Comparison of ENCODE assay signal across 28 cellular contexts in genomic region chrX:136936183-136936549, GRCh38. TPM values are rescaled to one million over a fixed set of nuclear protein-coding genes. Genes with fewer than 3 reads are reported as not detected.
DNase-seq lines count a peak whose midpoint lies in the region; ATAC-seq and TF ChIP-seq lines count a peak whose summit lies in the region.
"Had no signal": no experiment of that assay in that cellular context is flagged by ENCODE, and none has a peak within 500 bp of the region (broad histone marks: within the 10 kb centered on the region; RNA-seq: fewer than 3 reads in every experiment).

No MANE protein-coding gene starts in this region.

- dilution Hi-C loops in IMR-90 (cut with HindIII; ENCODE audit: low sequenced_read_pairs, unreplicated experiment) = no loop called here

- TF ChIP-seq RAD21 in IMR-90 (IDR thresholded peaks at IDR 0.05; ENCODE audit: low read length) = no peak

- ATAC-seq in IMR-90 (ENCODE audit: low read depth) = no peak
- no peak for ATAC-seq in activated T-helper 17 cell treated with anti-CD3 and anti-CD28 coated beads, Interleukin-2, amount 50 U/mL, for 72 hours (replicated peaks)
- ATAC-seq in naive thymus-derived CD4-positive, alpha-beta T cell = no peak
- no peak for ATAC-seq in GM19351 (IDR thresholded peaks at IDR 0.05; ENCODE audit: unreplicated experiment)
- ATAC-seq in GM19467 (IDR thresholded peaks at IDR 0.05; ENCODE audit: unreplicated experiment) = no peak
- ATAC-seq: esophagus mucosa, heart left ventricle had no signal

- no peak overlapping the region for H4K8ac ChIP-seq in IMR-90 (ENCODE audit: low read depth in 2 of 2, low read length in 2 of 2)

- H3K4me1 ChIP-seq in IMR-90 (ENCODE audit: control insufficient read depth, insufficient read depth, low read length) (no peaks in the 10 kb centered on the region; the same call in 1 of the 2 replicates), thyroid gland (no peaks in the 10 kb centered on the region)
- peaks cover 0 to 9% of the 10 kb centered on the region in 2 donors for H3K4me1 ChIP-seq in naive thymus-derived CD4-positive, alpha-beta T cell (ENCODE audit: control insufficient read depth in 2 of 2, insufficient read depth in 2 of 2, low read length in 2 of 2)
- H3K4me1 ChIP-seq: heart left ventricle, vagina had no signal

- TF ChIP-seq POLR2A in IMR-90 (IDR thresholded peaks at IDR 0.05; ENCODE audit: low read depth, low read length) (no peak), thyroid gland (IDR thresholded peaks at IDR 0.05) (no peak)

- H3K14ac ChIP-seq in IMR-90 (replicated peaks; ENCODE audit: low read depth, low read length) = no peak overlapping the region

- no peak overlapping the region for H3K23ac ChIP-seq in IMR-90 (ENCODE audit: low read depth, low read length)

- no peak overlapping the region for H3K56ac ChIP-seq in IMR-90 (ENCODE audit: extremely low read depth, insufficient read depth, low read length)

- no peak overlapping the region for H2BK15ac ChIP-seq in IMR-90 (ENCODE audit: low read depth, low read length)

- no peak overlapping the region for H3K4ac ChIP-seq in IMR-90 (ENCODE audit: low read depth, low read length)

- H3K4me3 ChIP-seq in IMR-90 (ENCODE audit: insufficient read depth, low read depth, low read length) (no peak overlapping the region), thyroid gland (replicated peaks in 1 of 3) (no peak overlapping the region)
- H3K4me3 ChIP-seq in naive thymus-derived CD4-positive, alpha-beta T cell (ENCODE audit: low read length) = peak overlapping the region; percentile 24
- H3K4me3 ChIP-seq: GM12878, MG63, sigmoid colon, vagina had no signal

- H4K20me1 ChIP-seq in IMR-90 (ENCODE audit: insufficient read depth, low read length) = no peaks in the 10 kb centered on the region

- H3K9ac ChIP-seq in IMR-90 (ENCODE audit: low read depth, low read length) = no peak overlapping the region
- H3K9ac ChIP-seq: KMS-11 had no signal

- intact Hi-C loops in IMR-90 (cut with micrococcal nuclease) = loop anchor here (10.0 kb wide), 1 partner anchor 441 kb away; the partner anchor contains the start of gene HTATSF1
- intact Hi-C loops in naive thymus-derived CD4-positive, alpha-beta T cell (cut with micrococcal nuclease) = no loop called here
- intact Hi-C loops in thyroid gland (cut with DNase I) = no loop called here

- no peaks in the 10 kb centered on the region for H3K9me3 Mint-ChIP-seq in activated T-cell treated with anti-CD3 and anti-CD28 coated beads, Interleukin-2, amount 50 U/mL, for 24 hours
- H3K9me3 Mint-ChIP-seq in activated T-helper 17 cell treated with anti-CD3 and anti-CD28 coated beads, Interleukin-2, amount 50 U/mL, for 72 hours = no peaks in the 10 kb centered on the region
- H3K9me3 Mint-ChIP-seq in naive thymus-derived CD4-positive, alpha-beta T cell = no peaks in the 10 kb centered on the region
- H3K9me3 Mint-ChIP-seq: dendritic cell treated with granulocyte-macrophage colony-stimulating factor and Interleukin-4, amounts not matched to agents 40 ng/mL and 50 ng/mL, for 4 days had no signal

- TF ChIP-seq CTCF in IMR-90 (conservative IDR thresholded peaks at IDR 0.05; ENCODE audit: low read depth, low read length) (no peak), thyroid gland (IDR thresholded peaks at IDR 0.05) (no peak)

- DNase-seq in activated T-cell treated with anti-CD3 and anti-CD28 coated beads, Interleukin-2, amount 50 U/mL, for 24 hours = no peak
- no peak for DNase-seq in activated T-cell treated with anti-CD3 and anti-CD28 coated beads, Interleukin-2, amount 50 U/mL, for 1 hour
- peak; percentile 9 for DNase-seq in IMR-90
- no peak for DNase-seq in naive thymus-derived CD4-positive, alpha-beta T cell
- no peak for DNase-seq in thyroid gland
- DNase-seq: activated effector memory CD4-positive, alpha-beta T cell treated with Interleukin-2 at 50 U/mL for 16 hours; foreskin melanocyte; H7; heart left ventricle; kidney glomerular epithelial cell; MG63; NCI-H1930; NCI-H2171 treated with DMSO at 0.1 percent for 48 hours; NCI-H510A; sigmoid colon; stimulated activated CD4-positive, alpha-beta T cell treated with anti-CD3 and anti-CD28 coated beads, Interleukin-12 subunit alpha, Interleukin-12 subunit beta, amount 100 ng/mL, for 4 hours; stimulated activated CD4-positive, alpha-beta T cell treated with anti-CD3 and anti-CD28 coated beads, Interleukin-2, amount 100 ng/mL, for 48 hours; stomach; SW 1271 had no signal

- H4K91ac ChIP-seq in IMR-90 (ENCODE audit: insufficient read depth, low read depth, low read length) = no peak overlapping the region

- H2BK5ac ChIP-seq in IMR-90 (ENCODE audit: low read depth, low read length, poor library complexity, severe bottlenecking) = no peak overlapping the region

- H2AFZ ChIP-seq in IMR-90 (replicated peaks; ENCODE audit: low read length, poor library complexity) = no peak overlapping the region

- no peak overlapping the region for H3K4me2 ChIP-seq in IMR-90 (ENCODE audit: low read depth, low read length)
- H3K4me2 ChIP-seq: KMS-11 had no signal

- no TSS peak for BruUV-seq in IMR-90 (replicated peaks; lab: Mats Ljungman, UMichigan)

- H2AK9ac ChIP-seq in IMR-90 (replicated peaks; ENCODE audit: low read depth, low read length, poor library complexity) = no peak overlapping the region

- no peak overlapping the region for H2BK20ac ChIP-seq in IMR-90 (ENCODE audit: low read depth, low read length)

- H3K27ac Mint-ChIP-seq in activated T-cell treated with anti-CD3 and anti-CD28 coated beads, Interleukin-2, amount 50 U/mL, for 24 hours = peak overlapping the region; percentile 63
- H3K27ac Mint-ChIP-seq in activated T-helper 17 cell treated with anti-CD3 and anti-CD28 coated beads, Interleukin-2, amount 50 U/mL, for 72 hours = peak overlapping the region; percentile 93
- H3K27ac Mint-ChIP-seq in naive thymus-derived CD4-positive, alpha-beta T cell = peak overlapping the region in 2 of 9 donors; percentile 36 to 82
- H3K27ac Mint-ChIP-seq: dendritic cell treated with granulocyte-macrophage colony-stimulating factor and Interleukin-4, amounts not matched to agents 40 ng/mL and 50 ng/mL, for 4 days had no signal

- POLR2A ChIA-PET in IMR-90 (lab: Charles Lee; ENCODE audit: unreplicated experiment) = no interaction called here
- POLR2A ChIA-PET in naive thymus-derived CD4-positive, alpha-beta T cell (lab: Charles Lee) = interaction anchor here (0.6 kb wide), 1 partner anchor 401 kb away, joined by 3 read pairs; no protein-coding TSS in a partner anchor

- CTCF ChIA-PET in IMR-90 (lab: Yijun Ruan, JAX) = no interaction called here
- CTCF ChIA-PET in naive thymus-derived CD4-positive, alpha-beta T cell (lab: Charles Lee) = no interaction called here

- no peaks in the 10 kb centered on the region for H3K27me3 Mint-ChIP-seq in activated T-cell treated with anti-CD3 and anti-CD28 coated beads, Interleukin-2, amount 50 U/mL, for 24 hours
- H3K27me3 Mint-ChIP-seq in activated T-helper 17 cell treated with anti-CD3 and anti-CD28 coated beads, Interleukin-2, amount 50 U/mL, for 72 hours = no peaks in the 10 kb centered on the region
- H3K27me3 Mint-ChIP-seq in naive thymus-derived CD4-positive, alpha-beta T cell = no peaks in the 10 kb centered on the region
- H3K27me3 Mint-ChIP-seq: dendritic cell treated with granulocyte-macrophage colony-stimulating factor and Interleukin-4, amounts not matched to agents 40 ng/mL and 50 ng/mL, for 4 days had no signal

- no peak overlapping the region for H2BK120ac ChIP-seq in IMR-90 (ENCODE audit: low read depth, low read length)

- no peaks in the 10 kb centered on the region for H3K9me1 ChIP-seq in IMR-90 (ENCODE audit: insufficient read depth, low read length)

- in situ Hi-C loops in IMR-90 (cut with MboI; ENCODE audit: low sequenced_read_pairs) = no loop called here

- no peak overlapping the region for H4K5ac ChIP-seq in IMR-90 (ENCODE audit: low read depth, low read length)

- H3K4me1 Mint-ChIP-seq in activated T-cell treated with anti-CD3 and anti-CD28 coated beads, Interleukin-2, amount 50 U/mL, for 24 hours (ENCODE audit: low read depth) = peaks cover 16% of the 10 kb centered on the region
- peaks cover 21% of the 10 kb centered on the region for H3K4me1 Mint-ChIP-seq in activated T-helper 17 cell treated with anti-CD3 and anti-CD28 coated beads, Interleukin-2, amount 50 U/mL, for 72 hours
- H3K4me1 Mint-ChIP-seq in naive thymus-derived CD4-positive, alpha-beta T cell = peaks cover 0 to 23% (median 0%) of the 10 kb centered on the region in 7 donors

- H2AK5ac ChIP-seq in IMR-90 (ENCODE audit: low read depth, low read length) = no peak overlapping the region

- H3K27ac ChIP-seq in IMR-90 (ENCODE audit: insufficient read depth, low read length) (peak overlapping the region; percentile 62; the same call in 1 of the 2 replicates), thyroid gland (no peak overlapping the region)
- no peak overlapping the region for H3K27ac ChIP-seq in naive thymus-derived CD4-positive, alpha-beta T cell (ENCODE audit: low read depth, low read length)
- H3K27ac ChIP-seq: HL-60, KMS-11, sigmoid colon, stomach, vagina had no signal

- H3K36me3 ChIP-seq in IMR-90 (ENCODE audit: control insufficient read depth, insufficient read depth, low read length) (no peaks in the 10 kb centered on the region), thyroid gland (no peaks in the 10 kb centered on the region)
- no peaks in the 10 kb centered on the region for H3K36me3 ChIP-seq in naive thymus-derived CD4-positive, alpha-beta T cell (ENCODE audit: control insufficient read depth in 2 of 3, insufficient read depth in 3 of 3, low read length in 3 of 3)
- H3K36me3 ChIP-seq: heart left ventricle, MG63, sigmoid colon, stomach, vagina had no signal

- H3K18ac ChIP-seq in IMR-90 (ENCODE audit: low read depth, low read length) = no peak overlapping the region

- no peaks in the 10 kb centered on the region for H3K79me1 ChIP-seq in IMR-90 (ENCODE audit: low read depth in 1 of 2, low read length in 2 of 2)

- H3K27me3 ChIP-seq in IMR-90 (ENCODE audit: control insufficient read depth, insufficient read depth, low read length) (no peaks in the 10 kb centered on the region), thyroid gland (no peaks in the 10 kb centered on the region)
- no peaks in the 10 kb centered on the region for H3K27me3 ChIP-seq in naive thymus-derived CD4-positive, alpha-beta T cell (ENCODE audit: control insufficient read depth in 2 of 2, insufficient read depth in 2 of 2, low read length in 2 of 2)
- H3K27me3 ChIP-seq: heart left ventricle, MG63, sigmoid colon, stomach, vagina had no signal

- H3K36me3 Mint-ChIP-seq in activated T-cell treated with anti-CD3 and anti-CD28 coated beads, Interleukin-2, amount 50 U/mL, for 24 hours (ENCODE audit: low read depth) = peaks cover 6% of the 10 kb centered on the region
- H3K36me3 Mint-ChIP-seq in activated T-helper 17 cell treated with anti-CD3 and anti-CD28 coated beads, Interleukin-2, amount 50 U/mL, for 72 hours (ENCODE audit: low read depth) = no peaks in the 10 kb centered on the region
- peaks cover 0 to 8% (median 0%) of the 10 kb centered on the region in 5 donors for H3K36me3 Mint-ChIP-seq in naive thymus-derived CD4-positive, alpha-beta T cell

- H3K4me3 Mint-ChIP-seq in activated T-cell treated with anti-CD3 and anti-CD28 coated beads, Interleukin-2, amount 50 U/mL, for 24 hours = peak overlapping the region; percentile 56
- H3K4me3 Mint-ChIP-seq in activated T-helper 17 cell treated with anti-CD3 and anti-CD28 coated beads, Interleukin-2, amount 50 U/mL, for 72 hours = peak overlapping the region; percentile 82
- H3K4me3 Mint-ChIP-seq in naive thymus-derived CD4-positive, alpha-beta T cell = peak overlapping the region in 2 of 10 donors; percentile 64 to 73
- H3K4me3 Mint-ChIP-seq: dendritic cell treated with granulocyte-macrophage colony-stimulating factor and Interleukin-4, amounts not matched to agents 40 ng/mL and 50 ng/mL, for 4 days had no signal

- H3K9me3 ChIP-seq in IMR-90 (ENCODE audit: control insufficient read depth, insufficient read depth, low read length) (no peaks in the 10 kb centered on the region), thyroid gland (no peaks in the 10 kb centered on the region)
- no peaks in the 10 kb centered on the region for H3K9me3 ChIP-seq in naive thymus-derived CD4-positive, alpha-beta T cell (ENCODE audit: control insufficient read depth in 2 of 3, low read length in 3 of 3)
- H3K9me3 ChIP-seq: MG63, sigmoid colon, vagina had no signal

- no CpG with 5 or more reads among the region's 2 CpGs for WGBS in IMR-90 (ENCODE audit: extremely low coverage in 2 of 2, insufficient read length in 1 of 2), 2 experiments
- 77 to 84% methylated on average over 2 of the region's 2 CpGs for WGBS in thyroid gland, 2 donors

RNA-seq across cellular contexts. Expression of gene RBMX, which starts 55.6 kb away (rescaled TPM):
- total RNA-seq in IMR-90 (2012; rRNA removed) = 318 and 337 TPM in 2 replicates
- polyA plus RNA-seq in IMR-90 (2012; rRNA removed) = 115 and 151 TPM in 2 replicates
- polyA plus RNA-seq in IMR-90 (2012; cell fraction: cytosol; rRNA removed) = 82.4 and 113 TPM in 2 replicates
- polyA plus RNA-seq in IMR-90 (2012; cell fraction: nucleus; rRNA removed; ENCODE audit: low replicate concordance) = 86.6 and 232 TPM in 2 replicates
- 100 to 1,000 TPM; 214 to 247 TPM for total RNA-seq in activated T-helper 17 cell treated with anti-CD3 and anti-CD28 coated beads, Interleukin-2, amount 50 U/mL, for 72 hours
- total RNA-seq in naive thymus-derived CD4-positive, alpha-beta T cell = 100 to 1,000 TPM; 204 to 263 (median 259) TPM
- 100 to 1,000 TPM; 194 to 217 TPM for polyA plus RNA-seq in naive thymus-derived CD4-positive, alpha-beta T cell
- total RNA-seq in thyroid gland = 100 to 1,000 TPM; 205 to 361 (median 236) TPM
